In genomic region chr17:44599298-44600175, GRCh38 we compare ENCODE assay signal across 9 cellular contexts. TPM values are rescaled to one million over a fixed set of nuclear protein-coding genes. Genes with fewer than 3 reads are reported as not detected.
DNase-seq lines count a peak whose midpoint lies in the region; ATAC-seq and TF ChIP-seq lines count a peak whose summit lies in the region.
"Had no signal": no experiment of that assay in that cellular context is flagged by ENCODE, and none has a peak within 500 bp of the region (broad histone marks: within the 10 kb centered on the region; RNA-seq: fewer than 3 reads in every experiment).

No MANE protein-coding gene starts in this region.

- no peak overlapping the region for H3K9ac ChIP-seq in smooth muscle cell (ENCODE audit: low read depth)

- H3K27me3 ChIP-seq in right atrium auricular region (no peaks in the 10 kb centered on the region), smooth muscle cell (ENCODE audit: low read depth) (no peaks in the 10 kb centered on the region)

- no peak overlapping the region for H2AFZ ChIP-seq in smooth muscle cell (ENCODE audit: low read depth)

- WGBS in smooth muscle cell (ENCODE audit: low lambda C conversion rate) = 13% methylated on average over 9 of the region's 9 CpGs

- ATAC-seq in SK-N-SH treated with all-trans-retinoic acid at 6 μM for 48 hours = peak; percentile 96
- no peak for ATAC-seq in GM19023 (IDR thresholded peaks at IDR 0.05; ENCODE audit: unreplicated experiment)
- no peak for ATAC-seq in GM21367 (IDR thresholded peaks at IDR 0.05; ENCODE audit: unreplicated experiment)
- ATAC-seq in GM18502 (IDR thresholded peaks at IDR 0.05; ENCODE audit: poor library complexity, unreplicated experiment) = no peak
- ATAC-seq in stimulated activated naive CD8-positive, alpha-beta T cell treated with anti-CD3 and anti-CD28 coated beads, Interleukin-15, Interleukin-2, amounts not matched to agents 100 U/mL and 50 U/mL, for 24 hours = no peak

- no peaks in the 10 kb centered on the region for H3K9me3 ChIP-seq in right atrium auricular region
- H3K9me3 ChIP-seq in smooth muscle cell (replicated peaks; ENCODE audit: low read depth) = no peaks in the 10 kb centered on the region

- no peak overlapping the region for H3K27ac ChIP-seq in right atrium auricular region
- H3K27ac ChIP-seq in smooth muscle cell (ENCODE audit: low read depth) = peak overlapping the region; percentile 64

- H3F3A ChIP-seq in smooth muscle cell (ENCODE audit: low read depth) = peaks cover 6% of the 10 kb centered on the region

- DNase-seq in GOT3 (lab: John Stamatoyannopoulos, UW) = peak; percentile 18
- peak; percentile 75 for DNase-seq in right atrium auricular region (ENCODE audit: low spot score)
- DNase-seq in smooth muscle cell (lab: John Stamatoyannopoulos, UW; ENCODE audit: unreplicated experiment) = peak; percentile 23
- no peak for DNase-seq in stimulated activated naive CD8-positive, alpha-beta T cell treated with anti-CD3 and anti-CD28 coated beads, Interleukin-15, Interleukin-2, amounts not matched to agents 100 U/mL and 50 U/mL, for 24 hours

- TF ChIP-seq CTCF in right atrium auricular region (IDR thresholded peaks at IDR 0.05) (no peak), smooth muscle cell (IDR thresholded peaks at IDR 0.05; ENCODE audit: borderline replicate concordance, insufficient read depth, poor library complexity, severe bottlenecking) (no peak)

- H3K4me1 ChIP-seq in right atrium auricular region (no peaks in the 10 kb centered on the region), smooth muscle cell (ENCODE audit: low read depth) (peaks cover 18% of the 10 kb centered on the region)

- H3K4me2 ChIP-seq in smooth muscle cell = peak overlapping the region; percentile 53

- H3K36me3 ChIP-seq in right atrium auricular region (no peaks in the 10 kb centered on the region), smooth muscle cell (ENCODE audit: low read depth) (no peaks in the 10 kb centered on the region)

- H3K79me2 ChIP-seq in smooth muscle cell (ENCODE audit: low read depth) = no peaks in the 10 kb centered on the region

- H3K4me3 ChIP-seq in right atrium auricular region (no peak overlapping the region), smooth muscle cell (no peak overlapping the region)

- no peaks in the 10 kb centered on the region for H4K20me1 ChIP-seq in smooth muscle cell (ENCODE audit: low read depth)

TF ChIP-seq in SK-N-SH treated with all-trans-retinoic acid at 6 μM for 48 hours, 23 proteins besides CTCF, POLR2A, EP300 and RAD21:
- TF ChIP-seq GLIS3 (CRISPR knock-in tag; IDR thresholded peaks at IDR 0.05) = no peak
- no peak for TF ChIP-seq CSDC2 (CRISPR knock-in tag; IDR thresholded peaks at IDR 0.05)
- TF ChIP-seq ISL1 (CRISPR knock-in tag; IDR thresholded peaks at IDR 0.05) = no peak
- no peak for TF ChIP-seq ZNF565 (CRISPR knock-in tag; conservative IDR thresholded peaks at IDR 0.05; ENCODE audit: low read depth)
- TF ChIP-seq CSRNP3 (CRISPR knock-in tag; IDR thresholded peaks at IDR 0.05) = no peak
- no peak for TF ChIP-seq PATZ1 (CRISPR knock-in tag; IDR thresholded peaks at IDR 0.05; ENCODE audit: borderline replicate concordance)
- TF ChIP-seq ZNF70 (CRISPR knock-in tag; IDR thresholded peaks at IDR 0.05) = no peak
- TF ChIP-seq PPARA (CRISPR knock-in tag; IDR thresholded peaks at IDR 0.05; ENCODE audit: borderline replicate concordance) = no peak

RNA-seq across cellular contexts. Expression of gene FZD2, which starts 42.3 kb away (rescaled TPM):
- total RNA-seq in right atrium auricular region = 1 to 10 TPM; 1.9 to 4.0 TPM
- total RNA-seq in smooth muscle cell = 19.8 and 29.7 TPM in 2 replicates
- polyA plus RNA-seq in smooth muscle cell = 31.3 and 33.7 TPM in 2 replicates

RNA-seq across cellular contexts. Expression of gene MEIOC, which starts 56.7 kb away (rescaled TPM):
- total RNA-seq in right atrium auricular region (under 1 TPM in 1 of 2 donors, not detected in 1; 0.44 TPM), smooth muscle cell (0.09 TPM in 1 of 2 replicates, not detected in the other)
- polyA plus RNA-seq in smooth muscle cell = 0.18 TPM in 1 of 2 replicates, not detected in the other
- polyA plus RNA-seq: neural cell had no signal
